Comparison of ENCODE assay signal across 31 cellular contexts in the genomic region with DNA sequence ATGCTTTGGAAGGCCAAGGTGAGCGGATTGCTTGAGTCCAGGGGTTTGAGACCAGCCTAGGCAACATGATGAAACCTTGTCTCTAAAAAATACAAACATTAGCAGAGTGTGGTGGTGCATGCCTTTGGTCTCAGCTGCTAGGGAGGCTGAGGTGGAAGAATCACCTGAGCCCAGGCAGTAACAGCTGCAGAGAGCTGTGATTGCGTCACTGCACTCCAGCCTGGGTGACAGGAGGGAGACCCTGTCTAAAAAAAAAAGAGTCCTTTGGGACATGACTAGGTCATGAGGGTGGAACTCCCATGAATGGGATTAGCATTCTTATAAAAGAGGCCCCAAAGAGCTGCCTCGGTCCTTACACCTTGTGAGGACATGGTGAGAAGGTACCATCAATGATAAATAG.
"Had no signal": no experiment of that assay in that cellular context is flagged by ENCODE, and none has a peak within 500 bp of the region (broad histone marks: within the 10 kb centered on the region; RNA-seq: fewer than 3 reads in every experiment).

No MANE protein-coding gene starts in this region.

- DNase-seq: natural killer cell; occipital lobe; ovary; posterior cingulate gyrus; psoas muscle; right cardiac atrium; spleen; stimulated activated CD4-positive, alpha-beta T cell treated with anti-CD3 and anti-CD28 coated beads, Interleukin-12 subunit alpha, Interleukin-12 subunit beta, amount 100 ng/mL, for 4 hours; stimulated activated CD4-positive, alpha-beta T cell treated with anti-CD3 and anti-CD28 coated beads, Interleukin-1b, Interleukin-23, amount 100 ng/mL, for 48 hours; stimulated activated CD4-positive, alpha-beta T cell treated with anti-CD3 and anti-CD28 coated beads, Interleukin-4, amount 100 ng/mL, for 1 hour; stimulated activated CD4-positive, alpha-beta T cell treated with anti-CD3 and anti-CD28 coated beads, Interleukin-4, amount 100 ng/mL, for 4 hours; stimulated activated CD8-positive, alpha-beta memory T cell treated with anti-CD3 and anti-CD28 coated beads, Interleukin-4, amount 100 ng/mL, for 48 hours; stimulated activated naive CD4-positive, alpha-beta T cell; stimulated activated naive CD8-positive, alpha-beta T cell treated with anti-CD3 and anti-CD28 coated beads, Interleukin-15, amount 100 ng/mL, for 72 hours; stimulated activated naive CD8-positive, alpha-beta T cell treated with anti-CD3 and anti-CD28 coated beads, Interleukin-15, Interleukin-2, amounts not matched to agents 100 U/mL and 50 U/mL, for 24 hours; substantia nigra; testis; tibial artery; transverse colon; upper lobe of right lung; uterus had no signal

- H3K27me3 Mint-ChIP-seq: progenitor cell of endocrine pancreas, type B pancreatic cell had no signal

- H3K4me3 ChIP-seq: neural progenitor cell, ovary, psoas muscle, skin epidermis, smooth muscle cell, spleen, suprapubic skin, testis, tibial artery, transverse colon, upper lobe of right lung, uterus had no signal

- H3K4me1 ChIP-seq: neural progenitor cell, parathyroid adenoma, psoas muscle, spleen, suprapubic skin, testis, tibial artery, transverse colon, upper lobe of right lung, uterus had no signal

- H3K36me3 Mint-ChIP-seq: natural killer cell; neural progenitor cell; stimulated activated memory B cell treated with anti-CD40 and anti-IgM and Interleukin-4, amounts not matched to agents 10 μg/mL and 1 μg/mL and 100 μg/mL, for 72 hours; type B pancreatic cell had no signal

- H3K9me3 Mint-ChIP-seq: natural killer cell; stimulated activated memory B cell treated with anti-CD40 and anti-IgM and Interleukin-4, amounts not matched to agents 10 μg/mL and 1 μg/mL and 100 μg/mL, for 72 hours; stimulated activated naive CD8-positive, alpha-beta T cell treated with anti-CD3 and anti-CD28 coated beads, Interleukin-15, amount 100 ng/mL, for 72 hours; type B pancreatic cell had no signal

- H3K27me3 ChIP-seq: neural progenitor cell, ovary, spleen, suprapubic skin, testis, tibial artery, transverse colon, upper lobe of right lung, uterus had no signal

- H3K9me3 ChIP-seq: ovary, psoas muscle, testis, tibial artery, transverse colon, upper lobe of right lung, uterus had no signal

- H3K27ac ChIP-seq: neural progenitor cell, ovary, parathyroid adenoma, psoas muscle, skin epidermis, spleen, suprapubic skin, testis, tibial artery, transverse colon, upper lobe of right lung, uterus had no signal

- H2AFZ ChIP-seq: neural progenitor cell, parathyroid adenoma had no signal

- H3K4me2 ChIP-seq: neural progenitor cell, smooth muscle cell had no signal

- H3K4me3 Mint-ChIP-seq: natural killer cell; nephron; neural progenitor cell; stimulated activated memory B cell treated with anti-CD40 and anti-IgM and Interleukin-4, amounts not matched to agents 10 μg/mL and 1 μg/mL and 100 μg/mL, for 72 hours; stimulated activated naive CD8-positive, alpha-beta T cell treated with anti-CD3 and anti-CD28 coated beads, Interleukin-15, amount 100 ng/mL, for 72 hours; type B pancreatic cell had no signal

- H3K79me2 ChIP-seq: parathyroid adenoma had no signal

- H3K27ac Mint-ChIP-seq: natural killer cell; nephron; neural progenitor cell; progenitor cell of endocrine pancreas; stimulated activated memory B cell treated with anti-CD40 and anti-IgM and Interleukin-4, amounts not matched to agents 10 μg/mL and 1 μg/mL and 100 μg/mL, for 72 hours; stimulated activated naive CD8-positive, alpha-beta T cell treated with anti-CD3 and anti-CD28 coated beads, Interleukin-15, amount 100 ng/mL, for 72 hours; type B pancreatic cell had no signal

- H3K9ac ChIP-seq: neural progenitor cell, parathyroid adenoma had no signal

- ATAC-seq: psoas muscle; right cardiac atrium; sciatic nerve; stimulated activated memory B cell treated with anti-CD40 and anti-IgM and Interleukin-4, amounts not matched to agents 10 μg/mL and 1 μg/mL and 100 μg/mL, for 72 hours; upper lobe of right lung had no signal

- H3K36me3 ChIP-seq: neural progenitor cell, ovary, spleen, suprapubic skin, tibial artery, transverse colon, upper lobe of right lung, uterus had no signal

- H3K4me1 Mint-ChIP-seq: neural progenitor cell had no signal
